11 cellular contexts compared by ENCODE assay signal in genomic region chr16:1330260-1330914, GRCh38. TPM values are rescaled to one million over a fixed set of nuclear protein-coding genes. Genes with fewer than 3 reads are reported as not detected.
DNase-seq lines count a peak whose midpoint lies in the region; ATAC-seq and TF ChIP-seq lines count a peak whose summit lies in the region.
"Had no signal": no experiment of that assay in that cellular context is flagged by ENCODE, and none has a peak within 500 bp of the region (broad histone marks: within the 10 kb centered on the region; RNA-seq: fewer than 3 reads in every experiment).

No MANE protein-coding gene starts in this region.

- peaks cover 4% of the 10 kb centered on the region for H3K27me3 ChIP-seq in DND-41 (ENCODE audit: insufficient read depth, low read length, poor library complexity)
- H3K27me3 ChIP-seq in Peyer's patch, result peaks cover 0 to 21% of the 10 kb centered on the region in 2 donors
- peaks cover 40% of the 10 kb centered on the region for H3K27me3 ChIP-seq in hepatocyte

- H3K4me2 ChIP-seq in DND-41 (ENCODE audit: insufficient read depth, low read length) (no peak overlapping the region), hepatocyte (no peak overlapping the region)

- peak; percentile 68 for TF ChIP-seq CTCF in 22Rv1 (IDR thresholded peaks at IDR 0.05)
- TF ChIP-seq CTCF in DND-41 (IDR thresholded peaks at IDR 0.05; ENCODE audit: borderline replicate concordance, extremely low read depth, low read length, poor library complexity, severe bottlenecking), result peak; percentile 69
- TF ChIP-seq CTCF in Peyer's patch (IDR thresholded peaks at IDR 0.05), result peak in 5 of 6 experiments; percentile 35 to 55 (median 42)
- TF ChIP-seq CTCF in hepatocyte (IDR thresholded peaks at IDR 0.05; ENCODE audit: poor library complexity), result peak; percentile 40

- peaks cover 24% of the 10 kb centered on the region for H4K20me1 ChIP-seq in DND-41 (ENCODE audit: insufficient read depth, low read length)
- H4K20me1 ChIP-seq in hepatocyte (ENCODE audit: insufficient read depth, poor library complexity, severe bottlenecking), result no peaks in the 10 kb centered on the region

- H2AFZ ChIP-seq in DND-41 (ENCODE audit: low read depth, low read length) (no peak overlapping the region), hepatocyte (no peak overlapping the region)

- WGBS in hepatocyte (ENCODE audit: low lambda C conversion rate, missing lambda C conversion rate), result 86% methylated on average over 16 of the region's 17 CpGs

- H3K27ac ChIP-seq in 22Rv1 (no peak overlapping the region), DND-41 (ENCODE audit: low read length) (no peak overlapping the region), Peyer's patch (peak overlapping the region in 2 of 4 donors; percentile 63 to 80), hepatocyte (no peak overlapping the region)
- H3K27ac ChIP-seq: SJCRH30, suprapubic skin had no signal

- no peaks in the 10 kb centered on the region for H3K9me2 ChIP-seq in hepatocyte (replicated peaks; ENCODE audit: insufficient read depth)

- no peak for TF ChIP-seq POLR2A in Peyer's patch (IDR thresholded peaks at IDR 0.05)

- H3K4me3 ChIP-seq in DND-41 (ENCODE audit: low read depth in 1 of 2, low read length in 2 of 2) (no peak overlapping the region), Peyer's patch (no peak overlapping the region), hepatocyte (no peak overlapping the region)
- H3K4me3 ChIP-seq: SJCRH30 had no signal

- 0 out of 3 replicates have a peak, but pooled peaks have one; percentile 31 for ATAC-seq in DND-41 (ENCODE audit: insufficient read depth, low read depth)
- no peak for ATAC-seq in GM21360 (IDR thresholded peaks at IDR 0.05; ENCODE audit: unreplicated experiment)

- no peak overlapping the region for H3K9ac ChIP-seq in DND-41 (ENCODE audit: low read depth, low read length)

- H3K79me2 ChIP-seq in DND-41 (ENCODE audit: insufficient read depth, low read length) (no peaks in the 10 kb centered on the region), hepatocyte (no peaks in the 10 kb centered on the region)

- H3K36me3 ChIP-seq in DND-41 (ENCODE audit: insufficient read depth, low read length) (peaks cover 4% of the 10 kb centered on the region), Peyer's patch (peaks cover 0 to 7% (median 0%) of the 10 kb centered on the region in 3 donors), hepatocyte (replicated peaks; ENCODE audit: insufficient read depth, low read depth) (no peaks in the 10 kb centered on the region)
- H3K36me3 ChIP-seq: SJCRH30 had no signal

- H3K9me3 ChIP-seq in DND-41 (ENCODE audit: insufficient read depth, low read length, severe bottlenecking) (no peaks in the 10 kb centered on the region), Peyer's patch (peaks cover 0 to 6% (median 0%) of the 10 kb centered on the region in 4 donors), hepatocyte (ENCODE audit: low read depth) (no peaks in the 10 kb centered on the region)
- H3K9me3 ChIP-seq: SJCRH30, suprapubic skin had no signal

- DNase-seq in DND-41 (peak; percentile 34), Peyer's patch (no peak), hepatocyte (ENCODE audit: low spot score) (no peak), foreskin melanocyte (no peak), amniotic stem cell (lab: John Stamatoyannopoulos, UW) (no peak), NCI-H510A treated with DMSO at 0.1 percent for 48 hours (lab: John Stamatoyannopoulos, UW) (no peak)
- DNase-seq: GF-D8 had no signal

- H3K4me1 ChIP-seq in DND-41 (ENCODE audit: insufficient read depth, low read length) (peaks cover 4% of the 10 kb centered on the region; the same call in 1 of the 2 replicates), Peyer's patch (peaks cover 0 to 44% (median 27%) of the 10 kb centered on the region in 4 donors), hepatocyte (ENCODE audit: insufficient read depth) (peaks cover 25% of the 10 kb centered on the region)

RNA-seq across cellular contexts. Expression of gene BAIAP3, which starts 3.1 kb away (rescaled TPM):
- total RNA-seq in Peyer's patch, result 100 to 1,000 TPM in 1 of 4 donors, 10 to 100 TPM in 3; 17.9 to 160 (median 29.0) TPM
- total RNA-seq in hepatocyte, result 1.8 and 3.0 TPM in 2 replicates
- 2.4 and 5.5 TPM in 2 replicates for polyA plus RNA-seq in hepatocyte

RNA-seq across cellular contexts. Expression of gene UBE2I, which starts 21.0 kb away (rescaled TPM):
- 100 to 1,000 TPM in 3 of 4 donors, 10 to 100 TPM in 1; 54.1 to 119 (median 107) TPM for total RNA-seq in Peyer's patch
- total RNA-seq in hepatocyte, result 76.0 and 78.8 TPM in 2 replicates
- 150 and 183 TPM in 2 replicates for polyA plus RNA-seq in hepatocyte

RNA-seq across cellular contexts. Expression of gene TSR3, which starts 21.3 kb away (rescaled TPM):
- total RNA-seq in Peyer's patch (10 to 100 TPM; 48.2 to 62.3 (median 53.6) TPM), hepatocyte (65.5 and 73.0 TPM in 2 replicates)
- 137 and 138 TPM in 2 replicates for polyA plus RNA-seq in hepatocyte

RNA-seq across cellular contexts. Expression of gene GNPTG, which starts 21.3 kb away (rescaled TPM):
- total RNA-seq in Peyer's patch (10 to 100 TPM; 51.1 to 83.3 (median 65.0) TPM), hepatocyte (70.1 and 76.6 TPM in 2 replicates)
- 133 and 161 TPM in 2 replicates for polyA plus RNA-seq in hepatocyte
